ENCODE assay signal across 8 cellular contexts in the genomic region with DNA sequence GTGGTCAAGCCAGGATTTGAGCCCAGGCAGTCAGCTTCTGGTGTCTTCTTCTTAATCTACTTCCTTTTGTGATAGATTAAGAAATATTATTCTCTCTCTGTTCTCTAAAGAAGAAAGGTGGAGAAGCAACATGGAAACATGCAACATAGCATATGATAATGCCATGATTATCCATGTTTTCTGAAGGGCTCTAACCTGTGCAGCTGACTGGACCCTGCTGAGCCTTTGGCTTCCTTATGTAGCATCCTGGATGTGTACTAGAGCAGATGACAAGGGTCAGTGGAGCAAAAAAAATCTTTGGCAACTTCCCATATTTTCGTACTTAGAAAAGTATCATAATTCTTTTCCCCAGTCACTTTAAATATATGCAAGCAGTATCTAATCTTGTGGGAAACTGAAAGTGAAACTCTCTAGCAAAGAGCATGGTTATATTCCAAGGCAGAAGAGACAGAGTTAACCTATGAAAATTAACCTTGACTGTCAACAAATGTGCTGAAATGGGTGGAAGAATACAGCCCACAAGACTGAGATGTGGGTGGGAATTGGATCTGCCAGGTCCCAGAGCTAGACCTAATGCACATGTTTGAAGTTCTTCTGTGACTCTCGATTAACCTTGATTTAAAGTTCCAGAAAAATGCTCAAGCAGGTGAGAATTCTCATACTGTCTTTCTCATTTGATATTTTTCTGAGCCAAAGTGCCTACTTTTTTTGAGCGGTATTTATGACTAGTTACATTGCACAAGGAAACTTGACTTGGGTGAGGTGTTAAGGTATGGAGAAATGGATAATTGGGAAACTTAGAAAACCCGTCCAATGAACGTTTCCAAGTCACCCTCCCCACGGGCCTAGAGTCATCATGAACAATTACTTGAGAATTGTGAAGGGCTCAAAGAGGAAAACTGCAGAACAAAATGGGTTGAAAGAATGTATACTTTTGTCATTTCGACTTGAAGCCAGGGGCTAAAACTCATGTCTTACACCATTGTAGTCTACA.
A peak's percentile ranks its signal among the peaks of the same experiment; 100 is the strongest.
DNase-seq lines count a peak whose midpoint lies in the region; TF ChIP-seq lines count a peak whose summit lies in the region.

No MANE protein-coding gene starts in this region.

- no TSS peak for BruUV-seq in mammary epithelial cell (replicated peaks; lab: Mats Ljungman, UMichigan)

- peak; percentile 2 for DNase-seq in GM12864 (ENCODE audit: low read depth)
- peak; percentile 9 for DNase-seq in GM23248
- peak; percentile 89 for DNase-seq in OCI-M1 (lab: John Stamatoyannopoulos, UW)
- DNase-seq in left kidney (ENCODE audit: low read depth, low spot score) = peak; percentile 29
- no peak for DNase-seq in DMS153 treated with DMSO at 0.1 percent for 48 hours (lab: John Stamatoyannopoulos, UW; ENCODE audit: unreplicated experiment)
- no peak for DNase-seq in H7
- no peak for DNase-seq in mammary epithelial cell
- DNase-seq in Peyer's patch = no peak

- in situ Hi-C loops in GM23248 (cut with MboI) = no loop called here
- in situ Hi-C loops in mammary epithelial cell (cut with MboI; ENCODE audit: low sequenced_read_pairs in 2 of 2) = no loop called here

- TF ChIP-seq CTCF in GM12864 (IDR thresholded peaks at IDR 0.05; ENCODE audit: low read depth, low read length, missing control alignments) (no peak), mammary epithelial cell (conservative IDR thresholded peaks at IDR 0.05 in 1 of 2, IDR thresholded peaks at IDR 0.05 in 1 of 2; ENCODE audit: extremely low read depth in 1 of 2, insufficient read depth in 1 of 2, low read depth in 1 of 2, low read length in 2 of 2) (no peak), Peyer's patch (IDR thresholded peaks at IDR 0.05) (no peak)

- H3K9me3 ChIP-seq in GM23248 (ENCODE audit: low read depth) = no peaks in the 10 kb centered on the region
- H3K9me3 ChIP-seq in mammary epithelial cell (replicated peaks; ENCODE audit: insufficient read depth, low read length) = no peaks in the 10 kb centered on the region
- H3K9me3 ChIP-seq in Peyer's patch = no peaks in the 10 kb centered on the region

- H3K36me3 ChIP-seq in GM23248 (ENCODE audit: low read depth) (no peaks in the 10 kb centered on the region), H7 (replicated peaks; ENCODE audit: control insufficient read depth, insufficient read depth, low read length) (no peaks in the 10 kb centered on the region), mammary epithelial cell (ENCODE audit: insufficient read depth, low read length) (no peaks in the 10 kb centered on the region), Peyer's patch (no peaks in the 10 kb centered on the region)

- H3K4me3 ChIP-seq in GM12864 (ENCODE audit: low read depth, low read length) (no peak overlapping the region), GM23248 (no peak overlapping the region), H7 (ENCODE audit: insufficient read depth, low read depth, low read length) (no peak overlapping the region), mammary epithelial cell (replicated peaks in 1 of 3; ENCODE audit: insufficient read depth in 1 of 3, low read depth in 2 of 3, low read length in 3 of 3) (no peak overlapping the region), Peyer's patch (no peak overlapping the region)

- H3K27me3 ChIP-seq in GM23248 (replicated peaks; ENCODE audit: insufficient read depth) (no peaks in the 10 kb centered on the region), H7 (ENCODE audit: control insufficient read depth, insufficient read depth, low read length) (no peaks in the 10 kb centered on the region), mammary epithelial cell (ENCODE audit: insufficient read depth, low read length) (no peaks in the 10 kb centered on the region), Peyer's patch (no peaks in the 10 kb centered on the region)

- dilution Hi-C loops in mammary epithelial cell (cut with HindIII; ENCODE audit: low sequenced_read_pairs) = no loop called here

- H3K4me2 ChIP-seq in GM23248 (ENCODE audit: unreplicated experiment) (no peak overlapping the region), mammary epithelial cell (ENCODE audit: insufficient read depth, low read depth, low read length) (no peak overlapping the region)

- H3K9ac ChIP-seq in GM23248 (no peak overlapping the region), mammary epithelial cell (ENCODE audit: insufficient read depth, low read length) (no peak overlapping the region)

- no peak overlapping the region for H3K27ac ChIP-seq in GM23248
- H3K27ac ChIP-seq in mammary epithelial cell (ENCODE audit: insufficient read depth, low read depth, low read length) = no peak overlapping the region
- H3K27ac ChIP-seq in Peyer's patch = no peak overlapping the region

- H3K4me1 ChIP-seq in GM23248 (ENCODE audit: insufficient read depth) (no peaks in the 10 kb centered on the region), mammary epithelial cell (ENCODE audit: insufficient read depth, low read length) (no peaks in the 10 kb centered on the region), Peyer's patch (peaks cover 0 to 10% (median 2%) of the 10 kb centered on the region in 4 donors)

- H2AFZ ChIP-seq in GM23248 = no peak overlapping the region
- no peak overlapping the region for H2AFZ ChIP-seq in mammary epithelial cell (ENCODE audit: low read depth, low read length)

- no peaks in the 10 kb centered on the region for H3F3A ChIP-seq in GM23248 (ENCODE audit: insufficient read depth)

- intact Hi-C loops in mammary epithelial cell (cut with micrococcal nuclease) = no loop called here

- CTCF ChIA-PET in mammary epithelial cell (lab: Charles Lee; ENCODE audit: low non-redundant PET) = no interaction called here

- peaks cover 11% of the 10 kb centered on the region; the same call in 1 of the 2 replicates for H3K79me2 ChIP-seq in GM23248 (ENCODE audit: insufficient read depth)
- no peaks in the 10 kb centered on the region for H3K79me2 ChIP-seq in mammary epithelial cell (ENCODE audit: insufficient read depth, low read length)

- H3K9me2 ChIP-seq in GM23248 (ENCODE audit: insufficient read depth) = no peaks in the 10 kb centered on the region

- TF ChIP-seq POLR2A in Peyer's patch (IDR thresholded peaks at IDR 0.05) = no peak

- WGBS in GM23248 (ENCODE audit: low coverage in 1 of 2, low lambda C conversion rate in 2 of 2, missing lambda C conversion rate in 2 of 2), 2 experiments = 88 to 90% methylated on average over 7 of the region's 7 CpGs
- WGBS in mammary epithelial cell (ENCODE audit: low coverage, missing lambda C conversion rate) = 81% methylated on average over 7 of the region's 7 CpGs

- H4K20me1 ChIP-seq in GM23248 (ENCODE audit: insufficient read depth) (no peaks in the 10 kb centered on the region), mammary epithelial cell (ENCODE audit: insufficient read depth, low read length) (no peaks in the 10 kb centered on the region)

Comparison
In these comparisons a context has a peak if more than half of its experiments do, and no peak if none do; other contexts are left out.
1. DNase-seq: peak in GM12864 (single experiment), GM23248 (single experiment), OCI-M1 (single experiment) and left kidney (single experiment); none in DMS153 treated with DMSO at 0.1 percent for 48 hours (single experiment), H7 (single experiment), mammary epithelial cell (single experiment) and Peyer's patch (0 of 3).